8 cellular contexts compared by ENCODE assay signal in genomic region chr1:202810193-202810614, GRCh38. TPM values are rescaled to one million over a fixed set of nuclear protein-coding genes. Genes with fewer than 3 reads are reported as not detected.
DNase-seq lines count a peak whose midpoint lies in the region; ATAC-seq and TF ChIP-seq lines count a peak whose summit lies in the region.

No MANE protein-coding gene starts in this region.

- no peaks in the 10 kb centered on the region for H3K9me3 Mint-ChIP-seq in activated T-helper 1 cell treated with anti-CD3 and anti-CD28 coated beads, Interleukin-12 subunit alpha, Interleukin-12 subunit beta, Interleukin-2, Interleukin-4 antibody, amounts not matched to agents 30 ng/mL and 10 ng/mL and 1 ng/mL, durations not matched to agents 14 hours and 24 hours and 36 hours

- peaks cover 32% of the 10 kb centered on the region for H3K79me2 ChIP-seq in smooth muscle cell (ENCODE audit: low read depth)

- H3K27me3 ChIP-seq in iPS-15b (ENCODE audit: control insufficient read depth, insufficient read depth, low read length) (peaks cover 19% of the 10 kb centered on the region), smooth muscle cell (ENCODE audit: low read depth) (no peaks in the 10 kb centered on the region)

- H3K4me2 ChIP-seq in smooth muscle cell, result peak overlapping the region; percentile 95

- POLR2A ChIA-PET in HEK293T (lab: Yijun Ruan, JAX), result interaction anchor here (0.6 to 1.9 kb wide), 8 partner anchors 11 to 50 kb away, joined by 3 to 9 read pairs (median 3); no protein-coding TSS in a partner anchor

- peak overlapping the region; percentile 95 for H3K4me3 ChIP-seq in iPS-15b (ENCODE audit: low read depth, low read length)
- peak overlapping the region; percentile 76 for H3K4me3 ChIP-seq in smooth muscle cell

- H3K36me3 Mint-ChIP-seq in activated T-helper 1 cell treated with anti-CD3 and anti-CD28 coated beads, Interleukin-12 subunit alpha, Interleukin-12 subunit beta, Interleukin-2, Interleukin-4 antibody, amounts not matched to agents 30 ng/mL and 10 ng/mL and 1 ng/mL, durations not matched to agents 14 hours and 24 hours and 36 hours (ENCODE audit: low read depth), result peaks cover 10% of the 10 kb centered on the region

- H3K9me3 ChIP-seq in iPS-15b (ENCODE audit: control insufficient read depth, insufficient read depth, low read length) (no peaks in the 10 kb centered on the region), smooth muscle cell (replicated peaks; ENCODE audit: low read depth) (no peaks in the 10 kb centered on the region)

- H3K27ac ChIP-seq in smooth muscle cell (ENCODE audit: low read depth), result peak overlapping the region; percentile 96

- peaks cover 22% of the 10 kb centered on the region for H4K20me1 ChIP-seq in smooth muscle cell (ENCODE audit: low read depth)

- 8% methylated on average over 13 of the region's 13 CpGs for WGBS in smooth muscle cell (ENCODE audit: low lambda C conversion rate)

- H3K9ac ChIP-seq in iPS-15b (ENCODE audit: low read depth, low read length), result peak overlapping the region; percentile 38
- peak overlapping the region; percentile 94 for H3K9ac ChIP-seq in smooth muscle cell (ENCODE audit: low read depth)

- TF ChIP-seq CTCF in smooth muscle cell (IDR thresholded peaks at IDR 0.05; ENCODE audit: borderline replicate concordance, insufficient read depth, poor library complexity, severe bottlenecking), result no peak

- H3K4me3 Mint-ChIP-seq in activated T-helper 1 cell treated with anti-CD3 and anti-CD28 coated beads, Interleukin-12 subunit alpha, Interleukin-12 subunit beta, Interleukin-2, Interleukin-4 antibody, amounts not matched to agents 30 ng/mL and 10 ng/mL and 1 ng/mL, durations not matched to agents 14 hours and 24 hours and 36 hours, result peak overlapping the region; percentile 96

- CTCF ChIA-PET in HEK293T (lab: Yijun Ruan, JAX), result interaction anchor here (0.8 kb wide), 1 partner anchor 158 kb away, joined by 3 read pairs; no protein-coding TSS in a partner anchor

- peak overlapping the region; percentile 96 for H3K27ac Mint-ChIP-seq in activated T-helper 1 cell treated with anti-CD3 and anti-CD28 coated beads, Interleukin-12 subunit alpha, Interleukin-12 subunit beta, Interleukin-2, Interleukin-4 antibody, amounts not matched to agents 30 ng/mL and 10 ng/mL and 1 ng/mL, durations not matched to agents 14 hours and 24 hours and 36 hours

- H3K36me3 ChIP-seq in iPS-15b (ENCODE audit: control insufficient read depth, insufficient read depth, low read length) (no peaks in the 10 kb centered on the region), smooth muscle cell (ENCODE audit: low read depth) (no peaks in the 10 kb centered on the region)

- no peak for ATAC-seq in sciatic nerve
- no peak for ATAC-seq in GM19324 (IDR thresholded peaks at IDR 0.05; ENCODE audit: low FRiP score, unreplicated experiment)

- peaks cover 13% of the 10 kb centered on the region for H3F3A ChIP-seq in smooth muscle cell (ENCODE audit: low read depth)

- intact Hi-C loops in activated T-helper 1 cell treated with anti-CD3 and anti-CD28 coated beads, Interleukin-12 subunit alpha, Interleukin-12 subunit beta, Interleukin-2, Interleukin-4 antibody, amounts not matched to agents 30 ng/mL and 10 ng/mL and 1 ng/mL, durations not matched to agents 14 hours and 24 hours and 36 hours (cut with micrococcal nuclease), result loop anchor here (1.0 to 5.0 kb wide), 7 partner anchors 25 to 477 kb away; partner anchors contain the start of genes ADIPOR1, KLHL12 and RABIF
- intact Hi-C loops in sciatic nerve (cut with DNase I), result no loop called here

- H2AFZ ChIP-seq in smooth muscle cell (ENCODE audit: low read depth), result peak overlapping the region; percentile 99

- peaks cover 7% of the 10 kb centered on the region for H3K27me3 Mint-ChIP-seq in activated T-helper 1 cell treated with anti-CD3 and anti-CD28 coated beads, Interleukin-12 subunit alpha, Interleukin-12 subunit beta, Interleukin-2, Interleukin-4 antibody, amounts not matched to agents 30 ng/mL and 10 ng/mL and 1 ng/mL, durations not matched to agents 14 hours and 24 hours and 36 hours (ENCODE audit: insufficient read depth)

- peaks cover 60% of the 10 kb centered on the region for H3K4me1 Mint-ChIP-seq in activated T-helper 1 cell treated with anti-CD3 and anti-CD28 coated beads, Interleukin-12 subunit alpha, Interleukin-12 subunit beta, Interleukin-2, Interleukin-4 antibody, amounts not matched to agents 30 ng/mL and 10 ng/mL and 1 ng/mL, durations not matched to agents 14 hours and 24 hours and 36 hours (ENCODE audit: low read depth)

- H3K4me1 ChIP-seq in iPS-15b (ENCODE audit: control insufficient read depth, insufficient read depth, low read length) (peaks cover 26% of the 10 kb centered on the region), smooth muscle cell (ENCODE audit: low read depth) (peaks cover 43% of the 10 kb centered on the region)

- DNase-seq in HEK293T (ENCODE audit: extremely low spot score), result no peak
- DNase-seq in activated T-helper 1 cell treated with anti-CD3 and anti-CD28 coated beads, Interleukin-12 subunit alpha, Interleukin-12 subunit beta, Interleukin-2, Interleukin-4 antibody, amounts not matched to agents 30 ng/mL and 10 ng/mL and 1 ng/mL, durations not matched to agents 14 hours and 24 hours and 36 hours (ENCODE audit: low spot score), result no peak
- DNase-seq in smooth muscle cell (lab: John Stamatoyannopoulos, UW; ENCODE audit: unreplicated experiment), result no peak
- no peak for DNase-seq in SKM-1 treated with dmso at 0.1 percent for 144 hours (lab: John Stamatoyannopoulos, UW; ENCODE audit: unreplicated experiment)
- no peak for DNase-seq in sciatic nerve (ENCODE audit: low spot score)
- no peak for DNase-seq in RKO (ENCODE audit: low spot score)

TF ChIP-seq in HEK293T, 16 proteins besides CTCF, POLR2A, EP300 and RAD21:
- TF ChIP-seq HDGF (IDR thresholded peaks at IDR 0.05; ENCODE audit: borderline replicate concordance), result no peak
- peak; percentile 12; the same call in 1 of the 2 replicates for TF ChIP-seq L3MBTL2 (conservative IDR thresholded peaks at IDR 0.05)
- no peak for TF ChIP-seq CTBP1 (IDR thresholded peaks at IDR 0.05; ENCODE audit: borderline replicate concordance)
- no peak; the same call in 1 of the 2 replicates for TF ChIP-seq ELF4 (IDR thresholded peaks at IDR 0.05)
- TF ChIP-seq SUZ12 (IDR thresholded peaks at IDR 0.05), result no peak
- TF ChIP-seq ZNF384 (IDR thresholded peaks at IDR 0.05), result no peak

RNA-seq across cellular contexts. Expression of gene PCAT6, which starts 0.6 kb away (rescaled TPM):
- 1.1 and 1.7 TPM in 2 replicates for total RNA-seq in activated T-helper 1 cell treated with anti-CD3 and anti-CD28 coated beads, Interleukin-12 subunit alpha, Interleukin-12 subunit beta, Interleukin-2, Interleukin-4 antibody, amounts not matched to agents 30 ng/mL and 10 ng/mL and 1 ng/mL, durations not matched to agents 14 hours and 24 hours and 36 hours
- 1.7 and 13.0 TPM in 2 replicates for total RNA-seq in smooth muscle cell
- 24.9 and 30.1 TPM in 2 replicates for polyA plus RNA-seq in smooth muscle cell
- total RNA-seq in sciatic nerve, result 1.2 TPM

RNA-seq across cellular contexts. Expression of gene KDM5B, which starts 2.0 kb away (rescaled TPM):
- 102 and 113 TPM in 2 replicates for total RNA-seq in activated T-helper 1 cell treated with anti-CD3 and anti-CD28 coated beads, Interleukin-12 subunit alpha, Interleukin-12 subunit beta, Interleukin-2, Interleukin-4 antibody, amounts not matched to agents 30 ng/mL and 10 ng/mL and 1 ng/mL, durations not matched to agents 14 hours and 24 hours and 36 hours
- 158 and 178 TPM in 2 replicates for total RNA-seq in smooth muscle cell
- 94.1 and 128 TPM in 2 replicates for polyA plus RNA-seq in smooth muscle cell
- 67.9 TPM for total RNA-seq in sciatic nerve
